In the genomic region with DNA sequence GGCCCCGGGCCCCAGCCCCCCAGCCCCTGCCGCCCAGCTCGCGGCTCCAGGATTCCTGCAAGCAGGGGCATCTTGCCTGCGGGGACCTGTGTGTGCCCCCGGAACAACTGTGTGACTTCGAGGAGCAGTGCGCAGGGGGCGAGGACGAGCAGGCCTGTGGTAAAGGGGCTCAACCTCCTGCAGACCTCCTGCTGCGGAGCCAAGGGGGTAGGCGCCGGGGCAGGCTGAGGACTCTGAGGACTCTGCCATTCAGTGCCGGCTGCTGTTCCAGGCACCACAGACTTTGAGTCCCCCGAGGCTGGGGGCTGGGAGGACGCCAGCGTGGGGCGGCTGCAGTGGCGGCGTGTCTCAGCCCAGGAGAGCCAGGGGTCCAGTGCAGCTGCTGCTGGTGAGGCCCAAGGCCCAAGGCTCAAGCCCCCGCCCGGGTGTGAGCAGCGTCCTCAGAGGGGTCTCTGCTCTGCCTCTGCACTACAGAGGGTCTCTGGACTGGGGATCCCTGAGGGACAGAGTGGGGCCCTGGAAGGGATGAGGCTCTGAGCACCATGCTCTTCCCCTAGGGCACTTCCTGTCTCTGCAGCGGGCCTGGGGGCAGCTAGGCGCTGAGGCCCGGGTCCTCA, we compare ENCODE assay signal across 1 cellular context.
TF ChIP-seq lines count a peak whose summit lies in the region.

No MANE protein-coding gene starts in this region.

TF ChIP-seq in HEK293, 187 proteins besides CTCF, POLR2A, EP300 and RAD21 (continued from another document):
- TF ChIP-seq, protein P1, sequence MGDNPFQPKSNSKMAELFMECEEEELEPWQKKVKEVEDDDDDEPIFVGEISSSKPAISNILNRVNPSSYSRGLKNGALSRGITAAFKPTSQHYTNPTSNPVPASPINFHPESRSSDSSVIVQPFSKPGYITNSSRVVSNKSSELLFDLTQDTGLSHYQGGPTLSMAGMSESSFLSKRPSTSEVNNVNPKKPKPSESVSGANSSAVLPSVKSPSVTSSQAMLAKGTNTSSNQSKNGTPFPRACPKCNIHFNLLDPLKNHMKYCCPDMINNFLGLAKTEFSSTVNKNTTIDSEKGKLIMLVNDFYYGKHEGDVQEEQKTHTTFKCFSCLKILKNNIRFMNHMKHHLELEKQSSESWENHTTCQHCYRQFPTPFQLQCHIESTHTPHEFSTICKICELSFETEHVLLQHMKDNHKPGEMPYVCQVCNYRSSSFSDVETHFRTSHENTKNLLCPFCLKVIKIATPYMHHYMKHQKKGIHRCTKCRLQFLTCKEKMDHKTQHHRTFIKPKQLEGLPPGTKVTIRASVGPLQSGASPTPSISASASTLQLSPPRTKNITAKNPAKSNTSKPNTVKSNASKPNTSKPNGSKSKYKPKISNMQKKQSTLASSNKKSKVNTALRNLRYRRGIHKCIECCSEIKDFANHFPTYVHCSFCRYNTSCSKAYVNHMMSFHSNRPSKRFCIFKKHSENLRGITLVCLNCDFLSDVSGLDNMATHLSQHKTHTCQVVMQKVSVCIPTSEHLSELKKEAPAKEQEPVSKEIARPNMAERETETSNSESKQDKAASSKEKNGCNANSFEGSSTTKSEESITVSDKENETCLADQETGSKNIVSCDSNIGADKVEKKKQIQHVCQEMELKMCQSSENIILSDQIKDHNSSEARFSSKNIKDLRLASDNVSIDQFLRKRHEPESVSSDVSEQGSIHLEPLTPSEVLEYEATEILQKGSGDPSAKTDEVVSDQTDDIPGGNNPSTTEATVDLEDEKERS (tag by site-specific recombination; IDR thresholded peaks at IDR 0.05): no peak
- TF ChIP-seq ZNF211 (tag by site-specific recombination; IDR thresholded peaks at IDR 0.05; ENCODE audit: low read depth) (no peak), ZNF529 (tag by site-specific recombination; IDR thresholded peaks at IDR 0.05; ENCODE audit: insufficient replicate concordance) (no peak), ZNF555 (tag by site-specific recombination; conservative IDR thresholded peaks at IDR 0.05) (no peak), GLIS2 (tag by site-specific recombination; IDR thresholded peaks at IDR 0.05) (0 out of 2 replicates have a peak, but pooled peaks have one; percentile 24), ZNF837 (tag by site-specific recombination; IDR thresholded peaks at IDR 0.05) (no peak), ZNF843 (tag by site-specific recombination; IDR thresholded peaks at IDR 0.05) (no peak), ZNF544 (tag by site-specific recombination; IDR thresholded peaks at IDR 0.05) (no peak)
- TF ChIP-seq, protein P2, sequence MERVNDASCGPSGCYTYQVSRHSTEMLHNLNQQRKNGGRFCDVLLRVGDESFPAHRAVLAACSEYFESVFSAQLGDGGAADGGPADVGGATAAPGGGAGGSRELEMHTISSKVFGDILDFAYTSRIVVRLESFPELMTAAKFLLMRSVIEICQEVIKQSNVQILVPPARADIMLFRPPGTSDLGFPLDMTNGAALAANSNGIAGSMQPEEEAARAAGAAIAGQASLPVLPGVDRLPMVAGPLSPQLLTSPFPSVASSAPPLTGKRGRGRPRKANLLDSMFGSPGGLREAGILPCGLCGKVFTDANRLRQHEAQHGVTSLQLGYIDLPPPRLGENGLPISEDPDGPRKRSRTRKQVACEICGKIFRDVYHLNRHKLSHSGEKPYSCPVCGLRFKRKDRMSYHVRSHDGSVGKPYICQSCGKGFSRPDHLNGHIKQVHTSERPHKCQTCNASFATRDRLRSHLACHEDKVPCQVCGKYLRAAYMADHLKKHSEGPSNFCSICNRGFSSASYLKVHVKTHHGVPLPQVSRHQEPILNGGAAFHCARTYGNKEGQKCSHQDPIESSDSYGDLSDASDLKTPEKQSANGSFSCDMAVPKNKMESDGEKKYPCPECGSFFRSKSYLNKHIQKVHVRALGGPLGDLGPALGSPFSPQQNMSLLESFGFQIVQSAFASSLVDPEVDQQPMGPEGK (tag by site-specific recombination; IDR thresholded peaks at IDR 0.05): peak; percentile 32; the same call in 1 of the 2 replicates
- TF ChIP-seq, protein P3, sequence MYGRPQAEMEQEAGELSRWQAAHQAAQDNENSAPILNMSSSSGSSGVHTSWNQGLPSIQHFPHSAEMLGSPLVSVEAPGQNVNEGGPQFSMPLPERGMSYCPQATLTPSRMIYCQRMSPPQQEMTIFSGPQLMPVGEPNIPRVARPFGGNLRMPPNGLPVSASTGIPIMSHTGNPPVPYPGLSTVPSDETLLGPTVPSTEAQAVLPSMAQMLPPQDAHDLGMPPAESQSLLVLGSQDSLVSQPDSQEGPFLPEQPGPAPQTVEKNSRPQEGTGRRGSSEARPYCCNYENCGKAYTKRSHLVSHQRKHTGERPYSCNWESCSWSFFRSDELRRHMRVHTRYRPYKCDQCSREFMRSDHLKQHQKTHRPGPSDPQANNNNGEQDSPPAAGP (tag by site-specific recombination; IDR thresholded peaks at IDR 0.05): no peak
